Comparison of ENCODE assay signal across 8 cellular contexts in genomic region chr7:155298834-155299538, GRCh38. TPM values are rescaled to one million over a fixed set of nuclear protein-coding genes. Genes with fewer than 3 reads are reported as not detected.
DNase-seq lines count a peak whose midpoint lies in the region; ATAC-seq and TF ChIP-seq lines count a peak whose summit lies in the region.

No MANE protein-coding gene starts in this region.

- peak overlapping the region; percentile 70 for H3K4me3 ChIP-seq in astrocyte of the spinal cord (ENCODE audit: low read depth, low read length)

- in situ Hi-C loops in astrocyte of the spinal cord (cut with HindIII; ENCODE audit: low sequenced_read_pairs) = no loop called here

- DNase-seq in NCI-H2029 treated with DMSO at 0.1 percent for 48 hours (lab: John Stamatoyannopoulos, UW) = peak; percentile 85
- DNase-seq in T1000 (lab: John Stamatoyannopoulos, UW) = peak; percentile 65
- peak; percentile 98 for DNase-seq in astrocyte of the spinal cord (ENCODE audit: low read depth, low spot score)
- DNase-seq in hippocampal formation (lab: John Stamatoyannopoulos, UW) = peak; percentile 97 to 98
- peak; percentile 94 for DNase-seq in renal cortical epithelial cell (ENCODE audit: low read depth)
- no peak for DNase-seq in cortex of kidney (lab: John Stamatoyannopoulos, UW)

- TF ChIP-seq CTCF in astrocyte of the spinal cord (IDR thresholded peaks at IDR 0.05; ENCODE audit: low read depth, low read length) = no peak

- ATAC-seq in GM18508 (IDR thresholded peaks at IDR 0.05; ENCODE audit: insufficient read depth, unreplicated experiment) (peak; percentile 70), HG02981 (IDR thresholded peaks at IDR 0.05; ENCODE audit: unreplicated experiment) (peak; percentile 68)

RNA-seq across cellular contexts. Expression of gene INSIG1, which starts 1.3 kb away (rescaled TPM):
- 33.7 and 734 TPM in 2 replicates for total RNA-seq in renal cortical epithelial cell
